In genomic region chr7:116952640-116953371, GRCh38 we compare ENCODE assay signal across 8 cellular contexts. TPM values are rescaled to one million over a fixed set of nuclear protein-coding genes. Genes with fewer than 3 reads are reported as not detected.
DNase-seq lines count a peak whose midpoint lies in the region; ATAC-seq and TF ChIP-seq lines count a peak whose summit lies in the region.

No MANE protein-coding gene starts in this region.

- peak; percentile 10 for ATAC-seq in GM18519 (IDR thresholded peaks at IDR 0.05; ENCODE audit: low FRiP score, unreplicated experiment)
- ATAC-seq in left colon: peak; percentile 16

- H3K27ac ChIP-seq in stomach smooth muscle (ENCODE audit: low read length): peak overlapping the region; percentile 87

- DNase-seq in AG10803 (ENCODE audit: low read depth): no peak
- peak; percentile 39 for DNase-seq in HT1080 (ENCODE audit: low read depth)
- peak; percentile 76 for DNase-seq in OCI-M2 (lab: John Stamatoyannopoulos, UW; ENCODE audit: unreplicated experiment)
- DNase-seq in cerebellum (ENCODE audit: low spot score): peak; percentile 36
- peak; percentile 18 to 50 for DNase-seq in left colon
- DNase-seq in activated gamma-delta T cell treated with Interleukin-2 at 50 U/mL for 16 hours: no peak

- peak overlapping the region; percentile 66 to 89 for H3K9ac ChIP-seq in stomach smooth muscle (ENCODE audit: low read length in 2 of 2)

- no peaks in the 10 kb centered on the region for H3K27me3 ChIP-seq in stomach smooth muscle (ENCODE audit: control insufficient read depth in 1 of 2, insufficient read depth in 2 of 2, low read length in 2 of 2)

- H3K36me3 ChIP-seq in stomach smooth muscle (ENCODE audit: control insufficient read depth in 2 of 2, insufficient read depth in 2 of 2, low read length in 2 of 2): no peaks in the 10 kb centered on the region

- intact Hi-C loops in left colon (cut with DNase I, micrococcal nuclease): no loop called here

- peak overlapping the region; percentile 73 for H3K4me3 ChIP-seq in AG10803 (ENCODE audit: low read length)
- H3K4me3 ChIP-seq in stomach smooth muscle (ENCODE audit: low read length in 2 of 2): peak overlapping the region; percentile 68 to 90

- no peaks in the 10 kb centered on the region for H3K9me3 ChIP-seq in stomach smooth muscle (ENCODE audit: control insufficient read depth in 2 of 2, low read length in 2 of 2)

- no peak for TF ChIP-seq CTCF in AG10803 (conservative IDR thresholded peaks at IDR 0.05; ENCODE audit: low read length)

- H3K4me1 ChIP-seq in stomach smooth muscle (ENCODE audit: control insufficient read depth, insufficient read depth, low read length): peaks cover 21% of the 10 kb centered on the region

RNA-seq across cellular contexts. Expression of gene ST7, which starts 0.5 kb away (rescaled TPM):
- total RNA-seq in HT1080 (2014; rRNA removed; shearing (Covaris generic)): 15.1 and 22.6 TPM in 2 replicates
- 15.5 and 17.7 TPM in 2 replicates for polyA plus RNA-seq in HT1080 (2015; cell fraction: cytosol; rRNA removed)
- polyA plus RNA-seq in HT1080 (2015; cell fraction: nucleus; rRNA removed): 23.4 and 23.9 TPM in 2 replicates
- total RNA-seq in cerebellum (50.1 TPM), left colon (10 to 100 TPM; 12.6 to 13.7 TPM)

Comparison
In these comparisons a context has a peak if more than half of its experiments do, and no peak if none do; other contexts are left out.
1. DNase-seq: peak in HT1080 (single experiment), OCI-M2 (single experiment), cerebellum (single experiment) and left colon (2 of 2); none in AG10803 (single experiment) and activated gamma-delta T cell treated with Interleukin-2 at 50 U/mL for 16 hours (single experiment).